8 cellular contexts compared by ENCODE assay signal in the genomic region with DNA sequence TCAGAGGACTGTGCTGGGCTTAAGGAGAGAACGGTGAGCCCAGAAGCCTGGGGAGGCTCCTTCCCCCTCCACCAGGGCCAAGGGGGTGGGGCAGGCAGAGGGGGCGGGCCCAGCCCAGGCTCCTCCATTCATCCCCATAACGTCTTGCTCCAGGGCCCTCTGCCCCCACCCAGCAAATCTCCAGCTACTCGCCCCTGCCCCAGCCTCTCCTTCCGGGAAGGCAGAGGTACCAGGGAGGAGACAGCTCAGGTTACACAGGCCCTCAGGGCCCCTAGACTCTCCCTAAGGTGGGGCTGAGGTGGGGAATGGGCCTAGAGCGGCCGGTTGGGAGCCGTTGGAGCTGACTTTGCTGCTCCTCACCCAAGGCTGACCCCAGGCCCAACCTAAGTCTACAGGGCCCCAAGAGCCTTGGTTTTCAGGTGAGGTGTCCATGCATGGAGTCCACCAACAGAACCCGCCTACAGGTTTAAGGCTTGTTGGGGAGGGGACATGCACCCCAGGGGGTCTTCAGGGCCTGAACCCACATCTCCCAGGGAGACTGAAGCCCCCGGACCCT. TPM values are rescaled to one million over a fixed set of nuclear protein-coding genes. Genes with fewer than 3 reads are reported as not detected.
DNase-seq lines count a peak whose midpoint lies in the region; ATAC-seq and TF ChIP-seq lines count a peak whose summit lies in the region.

No MANE protein-coding gene starts in this region.

- peak overlapping the region; percentile 86 for H3K9ac ChIP-seq in BLaER1
- peak overlapping the region; percentile 90 for H3K9ac ChIP-seq in MM.1S (ENCODE audit: low read length)
- H3K9ac ChIP-seq in colonic mucosa (ENCODE audit: low read depth in 2 of 2, low read length in 2 of 2): peak overlapping the region; percentile 68 to 79

- H3F3A ChIP-seq in MM.1S (ENCODE audit: insufficient read depth, low read length): peaks cover 4% of the 10 kb centered on the region; the same call in 1 of the 2 replicates

- H3K9me2 ChIP-seq in MM.1S (replicated peaks; ENCODE audit: insufficient read depth, low read length): no peaks in the 10 kb centered on the region

- H3K4me1 ChIP-seq in BLaER1 (peaks cover 94% of the 10 kb centered on the region), MM.1S (ENCODE audit: low read length) (peaks cover 13% of the 10 kb centered on the region), colonic mucosa (peaks cover 19% of the 10 kb centered on the region), mucosa of descending colon (ENCODE audit: low read depth) (peaks cover 25% of the 10 kb centered on the region)

- H3K4me2 ChIP-seq in BLaER1 (peak overlapping the region; percentile 99), MM.1S (ENCODE audit: low read depth, low read length) (peak overlapping the region; percentile 72)

- no peak for TF ChIP-seq CTCF in MM.1S (IDR thresholded peaks at IDR 0.05; ENCODE audit: low read length)
- no peak for TF ChIP-seq CTCF in colonic mucosa (IDR thresholded peaks at IDR 0.05)
- TF ChIP-seq CTCF in mucosa of descending colon (IDR thresholded peaks at IDR 0.05): no peak

- peaks cover 13% of the 10 kb centered on the region; the same call in 1 of the 2 replicates for H3K36me3 ChIP-seq in BLaER1
- no peaks in the 10 kb centered on the region for H3K36me3 ChIP-seq in MM.1S (replicated peaks; ENCODE audit: insufficient read depth, low read length)
- no peaks in the 10 kb centered on the region for H3K36me3 ChIP-seq in colonic mucosa
- no peaks in the 10 kb centered on the region for H3K36me3 ChIP-seq in mucosa of descending colon (ENCODE audit: low read depth)

- H3K27me3 ChIP-seq in BLaER1: peaks cover 58% of the 10 kb centered on the region
- no peaks in the 10 kb centered on the region for H3K27me3 ChIP-seq in MM.1S (replicated peaks; ENCODE audit: insufficient read depth, low read length)
- peaks cover 28% of the 10 kb centered on the region for H3K27me3 ChIP-seq in colonic mucosa

- no peak overlapping the region for H2AFZ ChIP-seq in MM.1S (ENCODE audit: low read length)

- peaks cover 46% of the 10 kb centered on the region for H3K79me2 ChIP-seq in MM.1S (ENCODE audit: low read length)

- no peaks in the 10 kb centered on the region for H3K9me3 ChIP-seq in BLaER1
- no peaks in the 10 kb centered on the region for H3K9me3 ChIP-seq in MM.1S (replicated peaks; ENCODE audit: insufficient read depth, low read length)
- H3K9me3 ChIP-seq in colonic mucosa: no peaks in the 10 kb centered on the region
- no peaks in the 10 kb centered on the region for H3K9me3 ChIP-seq in mucosa of descending colon

- H3K27ac ChIP-seq in BLaER1 (peak overlapping the region; percentile 86), MM.1S (ENCODE audit: low read length) (peak overlapping the region; percentile 2; the same call in 1 of the 2 replicates), colonic mucosa (peak overlapping the region; percentile 44)

- ATAC-seq in mucosa of descending colon: no peak
- no peak for ATAC-seq in GM19463 (IDR thresholded peaks at IDR 0.05; ENCODE audit: unreplicated experiment)

- H3K4me3 ChIP-seq in BLaER1: peak overlapping the region; percentile 86
- H3K4me3 ChIP-seq in MM.1S (ENCODE audit: low read length): peak overlapping the region; percentile 90
- peak overlapping the region; percentile 61 for H3K4me3 ChIP-seq in colonic mucosa
- H3K4me3 ChIP-seq in mucosa of descending colon: no peak overlapping the region

- DNase-seq in MM.1S (no peak), colonic mucosa (no peak), mucosa of descending colon (peak in 2 of 3 donors; percentile 41 to 50), NCI-H2107 (lab: John Stamatoyannopoulos, UW) (no peak), NCI-H524 treated with DMSO at 0.1 percent for 48 hours (lab: John Stamatoyannopoulos, UW) (no peak)
- no peak for DNase-seq in stimulated activated CD4-positive, alpha-beta T cell treated with anti-CD3 and anti-CD28 coated beads, Interleukin-2, amount 100 ng/mL, for 24 hours

- H4K20me1 ChIP-seq in BLaER1 (peaks cover 57% of the 10 kb centered on the region), MM.1S (ENCODE audit: insufficient read depth, low read length) (no peaks in the 10 kb centered on the region)

- intact Hi-C loops in colonic mucosa (cut with DNase I) (no loop called here), mucosa of descending colon (cut with DNase I, micrococcal nuclease) (no loop called here)

RNA-seq across cellular contexts. Expression of gene LAMA5, which starts 1.2 kb away (rescaled TPM):
- total RNA-seq in colonic mucosa (10 to 100 TPM; 32.5 to 35.5 TPM), mucosa of descending colon (100 to 1,000 TPM in 1 of 3 donors, 10 to 100 TPM in 2; 21.8 to 335 (median 40.7) TPM)

RNA-seq across cellular contexts. Expression of gene RPS21, which starts 21.0 kb away (rescaled TPM):
- total RNA-seq in colonic mucosa (1,000 to 10,000 TPM; 1,359 to 1,579 TPM), mucosa of descending colon (1,000 to 10,000 TPM; 1,171 to 1,284 (median 1,191) TPM)

RNA-seq across cellular contexts. Expression of gene CABLES2, which starts 41.2 kb away (rescaled TPM):
- total RNA-seq in colonic mucosa (10 to 100 TPM in 1 of 2 donors, 1 to 10 TPM in 1; 7.8 to 10.5 TPM), mucosa of descending colon (1 to 10 TPM; 5.4 to 9.3 (median 6.6) TPM)

Comparison
In these comparisons a context has a peak if more than half of its experiments do, and no peak if none do; other contexts are left out.
1. H3K27ac ChIP-seq: peak in every context shown above with its lines; median percentile 86 in BLaER1; 44 in colonic mucosa; 2 in MM.1S.
2. DNase-seq: peak in mucosa of descending colon (2 of 3); none in MM.1S (single experiment), colonic mucosa (single experiment), NCI-H2107 (single experiment), stimulated activated CD4-positive, alpha-beta T cell treated with anti-CD3 and anti-CD28 coated beads, Interleukin-2, amount 100 ng/mL, for 24 hours (0 of 2) and NCI-H524 treated with DMSO at 0.1 percent for 48 hours (single experiment).
3. Peak in every context shown above with its lines, with median percentiles within 50 percentile points of each other: H3K9ac ChIP-seq.